Comparison of ENCODE assay signal across 1 cellular context in the genomic region with DNA sequence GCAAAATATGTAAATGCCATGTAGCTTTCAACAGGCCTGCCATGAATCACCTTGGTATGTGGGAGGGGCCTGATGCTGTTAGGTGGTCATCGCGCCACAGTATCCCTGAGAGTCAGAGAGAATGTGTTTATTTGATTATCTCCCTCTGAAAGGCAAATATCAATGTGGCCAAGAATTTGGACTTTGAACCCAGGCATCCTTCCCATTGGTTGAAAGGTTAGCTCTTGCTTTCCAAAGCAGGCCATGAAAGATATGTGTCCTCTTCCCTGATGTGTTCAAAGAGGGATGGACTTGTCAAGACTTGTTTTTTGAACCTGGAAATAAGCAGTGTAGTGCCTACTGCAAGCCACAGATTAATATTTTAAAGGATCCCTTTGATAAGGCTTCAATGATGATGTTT.
TF ChIP-seq lines count a peak whose summit lies in the region.

No MANE protein-coding gene starts in this region.

TF ChIP-seq in SK-N-SH treated with all-trans-retinoic acid at 6 μM for 48 hours, 23 proteins besides CTCF, POLR2A, EP300 and RAD21 (continued from another document):
- TF ChIP-seq, protein P1, sequence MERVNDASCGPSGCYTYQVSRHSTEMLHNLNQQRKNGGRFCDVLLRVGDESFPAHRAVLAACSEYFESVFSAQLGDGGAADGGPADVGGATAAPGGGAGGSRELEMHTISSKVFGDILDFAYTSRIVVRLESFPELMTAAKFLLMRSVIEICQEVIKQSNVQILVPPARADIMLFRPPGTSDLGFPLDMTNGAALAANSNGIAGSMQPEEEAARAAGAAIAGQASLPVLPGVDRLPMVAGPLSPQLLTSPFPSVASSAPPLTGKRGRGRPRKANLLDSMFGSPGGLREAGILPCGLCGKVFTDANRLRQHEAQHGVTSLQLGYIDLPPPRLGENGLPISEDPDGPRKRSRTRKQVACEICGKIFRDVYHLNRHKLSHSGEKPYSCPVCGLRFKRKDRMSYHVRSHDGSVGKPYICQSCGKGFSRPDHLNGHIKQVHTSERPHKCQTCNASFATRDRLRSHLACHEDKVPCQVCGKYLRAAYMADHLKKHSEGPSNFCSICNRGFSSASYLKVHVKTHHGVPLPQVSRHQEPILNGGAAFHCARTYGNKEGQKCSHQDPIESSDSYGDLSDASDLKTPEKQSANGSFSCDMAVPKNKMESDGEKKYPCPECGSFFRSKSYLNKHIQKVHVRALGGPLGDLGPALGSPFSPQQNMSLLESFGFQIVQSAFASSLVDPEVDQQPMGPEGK (CRISPR knock-in tag; IDR thresholded peaks at IDR 0.05; ENCODE audit: borderline replicate concordance), result no peak
- TF ChIP-seq BACH2 (CRISPR knock-in tag; IDR thresholded peaks at IDR 0.05; ENCODE audit: borderline replicate concordance), result no peak
- no peak for TF ChIP-seq OSR1 (CRISPR knock-in tag; IDR thresholded peaks at IDR 0.05)
- no peak for TF ChIP-seq PPARA (CRISPR knock-in tag; IDR thresholded peaks at IDR 0.05; ENCODE audit: borderline replicate concordance)
TF ChIP-seq in SK-N-SH treated with all-trans-retinoic acid at 6 μM for 48 hours: peak in this region for 0.
